Comparison of ENCODE assay signal across 11 cellular contexts in the genomic region with DNA sequence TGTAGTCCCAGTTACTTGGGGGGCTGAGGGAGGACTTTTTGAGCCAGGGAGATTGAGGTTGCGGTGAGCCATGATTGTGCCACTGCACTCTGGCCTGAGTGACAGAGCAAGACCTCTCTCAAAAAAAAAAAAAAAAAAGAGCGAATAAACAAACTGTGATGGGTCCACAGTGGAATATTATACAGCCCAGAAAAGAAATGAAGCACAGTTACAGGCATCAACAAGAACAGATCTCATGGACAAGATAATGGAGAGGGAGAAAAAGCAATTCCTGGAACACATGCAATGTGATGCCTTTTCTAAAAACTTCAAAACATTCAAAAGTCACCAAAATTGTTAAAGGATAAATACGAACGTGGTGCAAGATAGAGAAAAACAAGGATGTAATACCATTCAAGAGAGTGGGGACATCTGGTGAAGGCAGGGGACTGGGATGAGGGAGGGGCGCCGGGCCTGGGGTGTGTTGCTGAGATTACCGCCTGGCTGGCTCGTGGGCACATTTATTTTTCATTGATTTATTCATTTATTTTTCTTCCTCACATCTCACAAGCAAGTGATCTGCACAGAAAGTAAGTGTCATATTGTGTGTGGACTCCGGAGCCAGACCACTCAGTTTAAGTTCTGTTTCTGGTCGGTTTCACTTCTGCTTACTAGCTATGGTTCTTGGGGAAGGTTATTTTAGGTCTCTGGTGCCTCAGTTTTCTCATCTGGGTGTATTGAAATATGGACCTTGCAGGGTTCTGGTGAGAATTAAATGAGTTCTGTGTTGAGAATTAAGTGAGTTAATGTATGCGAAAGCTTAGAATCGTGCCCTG. TPM values are rescaled to one million over a fixed set of nuclear protein-coding genes. Genes with fewer than 3 reads are reported as not detected.
A peak's percentile ranks its signal among the peaks of the same experiment; 100 is the strongest.
DNase-seq lines count a peak whose midpoint lies in the region; ATAC-seq, FAIRE-seq and TF ChIP-seq lines count a peak whose summit lies in the region.
"Had no signal": no experiment of that assay in that cellular context is flagged by ENCODE, and none has a peak within 500 bp of the region (broad histone marks: within the 10 kb centered on the region; RNA-seq: fewer than 3 reads in every experiment).

No MANE protein-coding gene starts in this region.

- H3K36me3 ChIP-seq in GM12878 (ENCODE audit: control insufficient read depth in 2 of 2, insufficient read depth in 2 of 2, low read length in 1 of 2) = no peaks in the 10 kb centered on the region
- H3K36me3 ChIP-seq: tibial artery had no signal

- H3K4me3 ChIP-seq in GM12878 = peak overlapping the region; percentile 1; the same call in 1 of the 2 replicates
- H3K4me3 ChIP-seq: tibial artery had no signal

- no peaks in the 10 kb centered on the region for H3K27me3 ChIP-seq in GM12878 (replicated peaks in 1 of 2; ENCODE audit: control insufficient read depth in 2 of 2, insufficient read depth in 2 of 2, low read length in 1 of 2)

- no peak for TF ChIP-seq CTCF in GM12878 (IDR thresholded peaks at IDR 0.05 in 2 of 3, conservative IDR thresholded peaks at IDR 0.05 in 1 of 3; ENCODE audit: control insufficient read depth in 2 of 3, extremely low read depth in 1 of 3, insufficient read depth in 1 of 3, low read depth in 3 of 3, low read length in 3 of 3)

- SMC1A ChIA-PET in GM12878 (lab: Charles Lee; ENCODE audit: uncharacterized antibody, unreplicated experiment) = interaction anchor here (1.0 to 2.1 kb wide), 14 partner anchors 8 to 288 kb away, joined by 3 to 27 read pairs (median 6); a partner anchor contains a TSS

- no peaks in the 10 kb centered on the region for H4K20me1 ChIP-seq in GM12878 (ENCODE audit: control insufficient read depth, insufficient read depth)

- H3K79me2 ChIP-seq in GM12878 (ENCODE audit: control insufficient read depth, insufficient read depth, low read length) = no peaks in the 10 kb centered on the region

- POLR2A ChIA-PET in GM12878 (lab: Charles Lee) = interaction anchor here (0.9 to 2.0 kb wide), 4 partner anchors 10 to 76 kb away, joined by 3 to 16 read pairs (median 8); no protein-coding TSS in a partner anchor

- FAIRE-seq in GM12892 (lab: Jason Lieb, UNC) (peak; percentile 86), GM12878 (lab: Jason Lieb, UNC) (peak; percentile 96)

- TF ChIP-seq RAD21 in GM12878 (IDR thresholded peaks at IDR 0.05; ENCODE audit: insufficient read depth, low read depth, low read length) = 0 out of 2 replicates have a peak, but pooled peaks have one; percentile 7

- ATAC-seq in GM21360 (IDR thresholded peaks at IDR 0.05; ENCODE audit: unreplicated experiment) = peak; percentile 64
- peak; percentile 77 for ATAC-seq in HG03280 (IDR thresholded peaks at IDR 0.05; ENCODE audit: unreplicated experiment)
- ATAC-seq in GM12878 = peak; percentile 99
- ATAC-seq in HG02840 (IDR thresholded peaks at IDR 0.05; ENCODE audit: low FRiP score, unreplicated experiment) = no peak

- H3K27ac ChIP-seq in GM12878 (ENCODE audit: control insufficient read depth, insufficient read depth) (peak overlapping the region; percentile 9; the same call in 1 of the 2 replicates), caudate nucleus (ENCODE audit: low read depth, low read length) (no peak overlapping the region)
- H3K27ac ChIP-seq: tibial artery had no signal

- peak overlapping the region; percentile 73 for H3K4me2 ChIP-seq in GM12878 (ENCODE audit: control insufficient read depth, insufficient read depth)

- H3K9me3 ChIP-seq in GM12878 (replicated peaks; ENCODE audit: control insufficient read depth, insufficient read depth, low read length) = no peaks in the 10 kb centered on the region
- H3K9me3 ChIP-seq: tibial artery had no signal

- CTCF ChIA-PET in GM12878 (lab: Yijun Ruan, JAX) = interaction anchor here (0.5 to 3.3 kb wide), 13 partner anchors 10 to 288 kb away, joined by 3 to 34 read pairs (median 5); no protein-coding TSS in a partner anchor

- intact Hi-C loops in GM12878 (cut with micrococcal nuclease; ENCODE audit: unreplicated experiment) = no loop called here

- H3K4me1 ChIP-seq in GM12878 (ENCODE audit: control insufficient read depth, insufficient read depth, low read length) = peaks cover 15% of the 10 kb centered on the region

- TF ChIP-seq EP300 in GM12878 (IDR thresholded peaks at IDR 0.05; ENCODE audit: borderline replicate concordance in 1 of 2, control insufficient read depth in 1 of 2, low read depth in 2 of 2, low read length in 2 of 2) = peak; percentile 44 to 86; a peak in 3 of 4 replicates

- RAD21 ChIA-PET in GM12878 (lab: Charles Lee; ENCODE audit: unreplicated experiment) = interaction anchor here (1.0 to 7.1 kb wide), 10 partner anchors 10 to 104 kb away, joined by 3 to 60 read pairs (median 9); no protein-coding TSS in a partner anchor

- in situ Hi-C loops in GM12878 (cut with MboI) = loop anchor here (5.0 kb wide), 1 partner anchor 38 kb away; no protein-coding TSS in a partner anchor

- TF ChIP-seq POLR2A in GM12892 (IDR thresholded peaks at IDR 0.05; ENCODE audit: low read depth, low read length) (no peak), GM12878 (IDR thresholded peaks at IDR 0.05; ENCODE audit: low read depth, low read length) (no peak)

- no TSS peak for BruUV-seq in GM12878 (replicated peaks; lab: Mats Ljungman, UMichigan)

- H2AFZ ChIP-seq in GM12878 (ENCODE audit: control insufficient read depth, low read depth, low read length) = no peak overlapping the region

- DNase-seq in GM12892 (ENCODE audit: insufficient read length) (peak; percentile 49), GM12878 (ENCODE audit: low read depth, low spot score) (peak; percentile 76), AML-193 (lab: John Stamatoyannopoulos, UW) (no peak), caudate nucleus (lab: John Stamatoyannopoulos, UW) (no peak), NCI-H2171 (lab: John Stamatoyannopoulos, UW) (no peak)
- DNase-seq: CD4-positive, alpha-beta memory T cell; stimulated activated CD4-positive, alpha-beta T cell treated with anti-CD3 and anti-CD28 coated beads, Interleukin-4, amount 100 ng/mL, for 1 hour; tibial artery had no signal

- 13% methylated on average over 12 of the region's 12 CpGs for WGBS in GM12878 (ENCODE audit: insufficient coverage, insufficient replicate concordance, low lambda C conversion rate, missing lambda C conversion rate)

- H3K9ac ChIP-seq in GM12878 (ENCODE audit: control insufficient read depth, insufficient read depth, low read length) = no peak overlapping the region

TF ChIP-seq in GM12878, 131 proteins besides CTCF, POLR2A, EP300 and RAD21 (continues in another document):
- TF ChIP-seq IKZF1 (conservative IDR thresholded peaks at IDR 0.05) (peak; percentile 45; the same call in 1 of the 2 replicates), RCOR1 (conservative IDR thresholded peaks at IDR 0.05; ENCODE audit: low read depth, low read length) (0 out of 2 replicates have a peak, but pooled peaks have one; percentile 88), NBN (IDR thresholded peaks at IDR 0.05) (peak; percentile 67; the same call in 1 of the 2 replicates), IRF4 (IDR thresholded peaks at IDR 0.05; ENCODE audit: low read depth, low read length) (peak; percentile 88), BCL11A (IDR thresholded peaks at IDR 0.05; ENCODE audit: low read depth, low read length) (peak; percentile 56; the same call in 1 of the 2 replicates), MXI1 (IDR thresholded peaks at IDR 0.05; ENCODE audit: low read depth, low read length) (0 out of 2 replicates have a peak, but pooled peaks have one; percentile 24), MEF2B (IDR thresholded peaks at IDR 0.05; ENCODE audit: partially characterized antibody, poor library complexity, severe bottlenecking) (peak; percentile 87), RUNX3 (IDR thresholded peaks at IDR 0.05; ENCODE audit: low read length) (peak; percentile 74), DPF2 (IDR thresholded peaks at IDR 0.05) (peak; percentile 81; the same call in 1 of the 2 replicates), BACH1 (IDR thresholded peaks at IDR 0.05; ENCODE audit: borderline replicate concordance) (peak; percentile 56; the same call in 1 of the 2 replicates), LARP7 (IDR thresholded peaks at IDR 0.05) (no peak), BHLHE40 (IDR thresholded peaks at IDR 0.05; ENCODE audit: borderline replicate concordance in 1 of 2, low read depth in 2 of 2, low read length in 1 of 2) (peak; percentile 17 to 19; a peak in 1 of 4 replicates), MEF2A (IDR thresholded peaks at IDR 0.05; ENCODE audit: insufficient read depth, low read depth, low read length) (peak; percentile 93), CREM (IDR thresholded peaks at IDR 0.05; ENCODE audit: low read depth) (peak; percentile 50; the same call in 1 of the 2 replicates), ESRRA (IDR thresholded peaks at IDR 0.05; ENCODE audit: low read length) (no peak), YY1 (IDR thresholded peaks at IDR 0.05; ENCODE audit: low read depth, low read length) (0 out of 2 replicates have a peak, but pooled peaks have one; percentile 24)

RNA-seq across cellular contexts. Expression of a gene that starts 30.1 kb away (rescaled TPM):
- polyA plus RNA-seq in GM12892 (2012; ENCODE audit: missing spikeins) = 1.0 TPM
- 8.0 TPM in 2 replicates for total RNA-seq in GM12878 (2013; cell fraction: nucleolus; rRNA removed)
- total RNA-seq in GM12878 (2014; rRNA removed) = 8.8 and 9.2 TPM in 2 replicates
- 5.3 and 6.2 TPM in 2 replicates for total RNA-seq in GM12878 (2014; rRNA removed; fragmentation: Illumina TruSeq; extraction: Trizol)
- total RNA-seq in GM12878 (2021) = 11.2 and 12.4 TPM in 2 replicates
- polyA plus RNA-seq in GM12878 (2011; ENCODE audit: low read depth) = 1.2 TPM
- 14.0 and 19.3 TPM in 2 replicates for polyA plus RNA-seq in GM12878 (2011; rRNA removed)
- polyA plus RNA-seq in GM12878 (2011; cell fraction: cytosol; rRNA removed) = 23.8 and 25.9 TPM in 2 replicates
- 34.2 and 36.9 TPM in 2 replicates for polyA plus RNA-seq in GM12878 (2011; cell fraction: nucleus; rRNA removed)
- 1.5 and 4.0 TPM in 2 replicates for polyA plus RNA-seq in GM12878 (2012)
- 5.9 and 6.1 TPM in 2 replicates for polyA plus RNA-seq in GM12878 (2014; fragmentation: Illumina TruSeq; extraction: Trizol)
- 1 to 10 TPM; 2.9 to 3.0 TPM for polyA plus RNA-seq in GM12878 (2014; fragmentation: Nextera tagmentation; extraction: Ambion mirVana)
- polyA plus RNA-seq in GM12878 (2014; rRNA removed) = 6.9 and 8.0 TPM in 2 replicates
- 1 to 10 TPM in 1 of 2 experiments, under 1 TPM in 1; 0.59 to 1.3 TPM for polyA plus RNA-seq in GM12878 (2016; fragmentation: Nextera tagmentation; extraction: Ambion mirVana)
- 25.7 and 35.5 TPM in 2 replicates for polyA minus RNA-seq in GM12878 (2011; rRNA and poly(A)+ RNA removed)
- 9.1 and 12.7 TPM in 2 replicates for polyA minus RNA-seq in GM12878 (2011; cell fraction: cytosol; rRNA and poly(A)+ RNA removed)
- polyA minus RNA-seq in GM12878 (2011; cell fraction: nucleus; rRNA and poly(A)+ RNA removed) = 9.8 and 15.8 TPM in 2 replicates

Comparison
In these comparisons a context has a peak if more than half of its experiments do, and no peak if none do; other contexts are left out.
1. DNase-seq: peak in GM12892 (single experiment) and GM12878 (single experiment); none in AML-193 (0 of 2), caudate nucleus (0 of 61) and NCI-H2171 (single experiment).